ENCODE assay signal across 1 cellular context in the genomic region with DNA sequence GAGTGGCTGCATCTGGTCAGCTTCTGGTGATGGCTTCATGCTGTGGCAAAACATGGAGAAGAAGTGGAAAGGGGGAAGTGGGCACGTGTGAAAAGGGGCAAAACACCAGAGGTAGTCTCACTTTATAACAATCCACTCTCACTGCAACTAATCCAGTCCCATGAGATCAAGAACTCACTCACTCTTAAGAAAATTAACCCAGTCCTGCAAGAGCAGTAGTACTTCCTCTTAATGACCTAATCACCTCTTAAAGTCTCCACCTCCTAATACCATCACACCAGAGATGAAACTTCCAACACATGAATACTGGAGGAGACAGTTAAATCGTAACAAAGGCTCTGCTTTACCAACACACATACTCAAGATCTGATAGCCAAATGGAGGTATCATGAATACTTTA.
TF ChIP-seq lines count a peak whose summit lies in the region.

No MANE protein-coding gene starts in this region.

TF ChIP-seq in GM12878, 131 proteins besides CTCF, POLR2A, EP300 and RAD21 (continued from another document):
- TF ChIP-seq, protein P1, sequence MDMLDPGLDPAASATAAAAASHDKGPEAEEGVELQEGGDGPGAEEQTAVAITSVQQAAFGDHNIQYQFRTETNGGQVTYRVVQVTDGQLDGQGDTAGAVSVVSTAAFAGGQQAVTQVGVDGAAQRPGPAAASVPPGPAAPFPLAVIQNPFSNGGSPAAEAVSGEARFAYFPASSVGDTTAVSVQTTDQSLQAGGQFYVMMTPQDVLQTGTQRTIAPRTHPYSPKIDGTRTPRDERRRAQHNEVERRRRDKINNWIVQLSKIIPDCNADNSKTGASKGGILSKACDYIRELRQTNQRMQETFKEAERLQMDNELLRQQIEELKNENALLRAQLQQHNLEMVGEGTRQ (IDR thresholded peaks at IDR 0.05; ENCODE audit: borderline replicate concordance, low read depth, low read length): no peak
- TF ChIP-seq ZZZ3 (IDR thresholded peaks at IDR 0.05; ENCODE audit: control insufficient read depth, insufficient read length, low read depth): no peak
- no peak for TF ChIP-seq KLF5 (IDR thresholded peaks at IDR 0.05; ENCODE audit: partially characterized antibody)
- TF ChIP-seq CHD1 (IDR thresholded peaks at IDR 0.05; ENCODE audit: low read depth, low read length): no peak
- no peak for TF ChIP-seq RAD51 (IDR thresholded peaks at IDR 0.05)
